8 cellular contexts compared by ENCODE assay signal in genomic region chr12:104286538-104287482, GRCh38. TPM values are rescaled to one million over a fixed set of nuclear protein-coding genes. Genes with fewer than 3 reads are reported as not detected.
DNase-seq lines count a peak whose midpoint lies in the region; ATAC-seq and TF ChIP-seq lines count a peak whose summit lies in the region.

No MANE protein-coding gene starts in this region.

- WGBS in esophagus muscularis mucosa = under 1% methylated on average over 40 of the region's 40 CpGs

- TF ChIP-seq POLR2A in esophagus muscularis mucosa (IDR thresholded peaks at IDR 0.05; ENCODE audit: low read depth) = peak; percentile 74

- peaks cover 28 to 44% (median 38%) of the 10 kb centered on the region in 4 donors for H3K4me1 ChIP-seq in esophagus muscularis mucosa
- H3K4me1 ChIP-seq in muscle layer of colon (ENCODE audit: insufficient read depth, low read length) = peaks cover 24% of the 10 kb centered on the region

- TF ChIP-seq EP300 in esophagus muscularis mucosa (IDR thresholded peaks at IDR 0.05) = no peak

- no peak for TF ChIP-seq CTCF in esophagus muscularis mucosa (IDR thresholded peaks at IDR 0.05)

- intact Hi-C loops in esophagus muscularis mucosa (cut with DNase I) = no loop called here

- H3K36me3 ChIP-seq in esophagus muscularis mucosa (peaks cover 10 to 32% (median 16%) of the 10 kb centered on the region in 4 donors), muscle layer of colon (ENCODE audit: insufficient read depth, low read length) (peaks cover 4% of the 10 kb centered on the region)

- peak overlapping the region; percentile 80 for H3K9ac ChIP-seq in muscle layer of colon (ENCODE audit: low read length)

- ATAC-seq in GM21717 (IDR thresholded peaks at IDR 0.05; ENCODE audit: unreplicated experiment) = peak; percentile 87

- H3K27ac ChIP-seq in esophagus muscularis mucosa (replicated peaks in 1 of 4) (peak overlapping the region; percentile 94 to 96 (median 94)), muscle layer of colon (ENCODE audit: low read depth, low read length) (peak overlapping the region; percentile 88)

- H3K27me3 ChIP-seq in esophagus muscularis mucosa (no peaks in the 10 kb centered on the region), muscle layer of colon (ENCODE audit: control insufficient read depth in 1 of 2, insufficient read depth in 2 of 2, low read length in 2 of 2) (no peaks in the 10 kb centered on the region)

- peak overlapping the region; percentile 93 for H3K4me3 ChIP-seq in Jurkat, Clone E6-1 (ENCODE audit: low read length)
- H3K4me3 ChIP-seq in esophagus muscularis mucosa (peak overlapping the region; percentile 73 to 93 (median 82)), muscle layer of colon (ENCODE audit: low read depth in 1 of 2, low read length in 2 of 2) (peak overlapping the region; percentile 72 to 81)

- DNase-seq in DMS53 treated with DMSO at 0.1 percent for 48 hours (lab: John Stamatoyannopoulos, UW; ENCODE audit: unreplicated experiment) (peak; percentile 98), esophagus muscularis mucosa (ENCODE audit: extremely low spot score) (peak; percentile 98)
- peak; percentile 98 for DNase-seq in Jurkat, Clone E6-1 (ENCODE audit: low read depth, low spot score)
- DNase-seq in activated T-cell treated with anti-CD3 and anti-CD28 coated beads, Interleukin-2, amount 50 U/mL, for 48 hours = peak; percentile 92 to 93
- DNase-seq in stimulated activated CD8-positive, alpha-beta memory T cell treated with anti-CD3 and anti-CD28 coated beads, Interleukin-7, amount 100 ng/mL, for 24 hours (ENCODE audit: low read depth) = peak; percentile 73

- H3K9me3 ChIP-seq in esophagus muscularis mucosa = no peaks in the 10 kb centered on the region
- H3K9me3 ChIP-seq in muscle layer of colon (ENCODE audit: low read length) = no peaks in the 10 kb centered on the region

TF ChIP-seq in PFSK-1, 5 proteins besides CTCF, POLR2A, EP300 and RAD21:
- TF ChIP-seq FOXP2 (optimal IDR thresholded peaks at IDR 0.05; ENCODE audit: borderline replicate concordance, extremely low read depth, extremely low read length, insufficient read depth) = peak; percentile 41
- TF ChIP-seq REST (IDR thresholded peaks at IDR 0.05; ENCODE audit: insufficient read depth in 1 of 2, low read depth in 2 of 2, low read length in 2 of 2) = peak in 1 of 2 experiments; percentile 13; a peak in 1 of 4 replicates
- peak; percentile 53; the same call in 1 of the 2 replicates for TF ChIP-seq SIN3A (IDR thresholded peaks at IDR 0.05; ENCODE audit: borderline replicate concordance, insufficient read depth, low read length)
- TF ChIP-seq POLR2AphosphoS5 (IDR thresholded peaks at IDR 0.05; ENCODE audit: low read depth, low read length) = peak; percentile 93
- peak; percentile 93; the same call in 1 of the 2 replicates for TF ChIP-seq TAF1 (IDR thresholded peaks at IDR 0.05; ENCODE audit: borderline replicate concordance, insufficient read depth, low read length)

RNA-seq across cellular contexts. Expression of gene EID3, which starts 16.7 kb away (rescaled TPM):
- polyA plus RNA-seq in Jurkat, Clone E6-1 (2012; ENCODE audit: insufficient read depth, insufficient read length) = not detected
- polyA plus RNA-seq in PFSK-1 (2012; ENCODE audit: insufficient read length, low read depth) = 0.44 TPM
- 10 to 100 TPM in 3 of 4 donors, 1 to 10 TPM in 1; 7.6 to 19.5 (median 12.1) TPM for total RNA-seq in esophagus muscularis mucosa

Comparison
In these comparisons a context has a peak if more than half of its experiments do, and no peak if none do; other contexts are left out.
1. Peak in every context shown above with its lines: DNase-seq, ATAC-seq, H3K4me3 ChIP-seq and H3K27ac ChIP-seq.